ENCODE assay signal across 8 cellular contexts in genomic region chr11:75350743-75351540, GRCh38. TPM values are rescaled to one million over a fixed set of nuclear protein-coding genes. Genes with fewer than 3 reads are reported as not detected.
DNase-seq lines count a peak whose midpoint lies in the region; ATAC-seq and TF ChIP-seq lines count a peak whose summit lies in the region.

No MANE protein-coding gene starts in this region.

- H3K36me3 ChIP-seq in ascending aorta (no peaks in the 10 kb centered on the region), hepatocyte (replicated peaks; ENCODE audit: insufficient read depth, low read depth) (no peaks in the 10 kb centered on the region)

- no peaks in the 10 kb centered on the region for H3K9me2 ChIP-seq in hepatocyte (replicated peaks; ENCODE audit: insufficient read depth)

- DNase-seq in NCI-H1417 (lab: John Stamatoyannopoulos, UW) (peak in 2 of 3 experiments; percentile 32 to 57), NCI-H1417 treated with DMSO at 0.1 percent for 48 hours (lab: John Stamatoyannopoulos, UW) (no peak), SK-MEL-5 (ENCODE audit: low read depth, low spot score) (peak; percentile 44), ascending aorta (ENCODE audit: low spot score in 2 of 2) (peak; percentile 38 to 72), hepatocyte (ENCODE audit: low spot score) (no peak), skeletal muscle cell (ENCODE audit: low read depth) (no peak)

- H3K27me3 ChIP-seq in ascending aorta = no peaks in the 10 kb centered on the region
- H3K27me3 ChIP-seq in hepatocyte = no peaks in the 10 kb centered on the region

- H3K79me2 ChIP-seq in hepatocyte = peaks cover 54% of the 10 kb centered on the region

- H3K4me1 ChIP-seq in ascending aorta = peaks cover 0 to 16% of the 10 kb centered on the region in 2 donors
- peaks cover 50% of the 10 kb centered on the region for H3K4me1 ChIP-seq in hepatocyte (ENCODE audit: insufficient read depth)

- peak overlapping the region; percentile 65 to 92 for H3K4me3 ChIP-seq in ascending aorta
- peak overlapping the region; percentile 90 for H3K4me3 ChIP-seq in hepatocyte
- peak overlapping the region; percentile 65 for H3K4me3 ChIP-seq in skeletal muscle cell (ENCODE audit: low read depth, low read length)

- H2AFZ ChIP-seq in hepatocyte = peak overlapping the region; percentile 89

- TF ChIP-seq CTCF in ascending aorta (IDR thresholded peaks at IDR 0.05) (no peak), hepatocyte (IDR thresholded peaks at IDR 0.05; ENCODE audit: poor library complexity) (no peak)

- H3K27ac ChIP-seq in ascending aorta = peak overlapping the region; percentile 73 to 78
- H3K27ac ChIP-seq in hepatocyte = peak overlapping the region; percentile 96

- H3K9me3 ChIP-seq in ascending aorta = no peaks in the 10 kb centered on the region
- no peaks in the 10 kb centered on the region for H3K9me3 ChIP-seq in hepatocyte (ENCODE audit: low read depth)

- ATAC-seq in HG03442 (IDR thresholded peaks at IDR 0.05; ENCODE audit: unreplicated experiment) = no peak
- no peak for ATAC-seq in HG03139 (IDR thresholded peaks at IDR 0.05; ENCODE audit: unreplicated experiment)

- 13% methylated on average over 34 of the region's 47 CpGs for WGBS in hepatocyte (ENCODE audit: low lambda C conversion rate, missing lambda C conversion rate)

- intact Hi-C loops in ascending aorta (cut with DNase I) = no loop called here

- H3K4me2 ChIP-seq in hepatocyte = peak overlapping the region; percentile 97

- H4K20me1 ChIP-seq in hepatocyte (ENCODE audit: insufficient read depth, poor library complexity, severe bottlenecking) = no peaks in the 10 kb centered on the region

- in situ Hi-C loops in SK-MEL-5 (cut with HindIII; ENCODE audit: low pct_unique_long_range_greater_than_20kb, low sequenced_read_pairs) = no loop called here

RNA-seq across cellular contexts. Expression of gene ARRB1, which starts 0.5 kb away (rescaled TPM):
- total RNA-seq in SK-MEL-5 (2014; rRNA removed; shearing (Covaris generic)) = 27.7 and 30.7 TPM in 2 replicates
- polyA plus RNA-seq in SK-MEL-5 (2015; cell fraction: cytosol; rRNA removed) = 31.1 and 40.6 TPM in 2 replicates
- polyA plus RNA-seq in SK-MEL-5 (2015; cell fraction: nucleus; rRNA removed) = 17.5 and 25.0 TPM in 2 replicates
- total RNA-seq in ascending aorta = 78.2 TPM
- total RNA-seq in hepatocyte = 83.2 and 91.3 TPM in 2 replicates
- 15.2 and 16.2 TPM in 2 replicates for polyA plus RNA-seq in hepatocyte

RNA-seq across cellular contexts. Expression of gene RPS3, which starts 48.4 kb away (rescaled TPM):
- total RNA-seq in SK-MEL-5 (2014; rRNA removed; shearing (Covaris generic)) = 3,453 and 4,098 TPM in 2 replicates
- polyA plus RNA-seq in SK-MEL-5 (2015; cell fraction: cytosol; rRNA removed) = 3,817 and 4,425 TPM in 2 replicates
- polyA plus RNA-seq in SK-MEL-5 (2015; cell fraction: nucleus; rRNA removed) = 674 and 780 TPM in 2 replicates
- total RNA-seq in ascending aorta (511 TPM), hepatocyte (1,201 and 1,418 TPM in 2 replicates)
- polyA plus RNA-seq in hepatocyte = 1,042 and 1,094 TPM in 2 replicates

Comparison
In these comparisons a context has a peak if more than half of its experiments do, and no peak if none do; other contexts are left out.
1. DNase-seq: peak in NCI-H1417 (2 of 3), SK-MEL-5 (single experiment) and ascending aorta (2 of 2); none in NCI-H1417 treated with DMSO at 0.1 percent for 48 hours (single experiment), hepatocyte (single experiment) and skeletal muscle cell (single experiment).
2. Peak in every context shown above with its lines, with median percentiles within 50 percentile points of each other: H3K4me3 ChIP-seq.